ENCODE assay signal across 29 cellular contexts in the genomic region with DNA sequence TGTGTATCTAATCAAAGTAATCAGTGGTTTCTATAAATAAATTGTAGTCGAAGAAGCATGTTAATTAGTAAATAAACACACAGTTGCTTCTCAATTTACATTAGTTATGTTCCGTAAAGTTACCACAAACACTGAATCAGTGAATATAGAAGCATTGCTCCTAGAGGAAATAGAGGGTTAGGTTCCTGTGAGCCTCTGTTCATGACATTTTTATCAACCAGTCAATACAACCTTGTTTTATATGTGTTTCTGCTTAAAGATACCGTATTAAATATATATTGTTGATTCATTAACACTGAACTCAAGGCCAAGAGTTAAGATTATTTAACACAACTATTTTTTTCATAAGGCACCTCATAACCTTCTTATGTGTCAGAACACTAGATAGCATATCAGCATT.
"Had no signal": no experiment of that assay in that cellular context is flagged by ENCODE, and none has a peak within 500 bp of the region (broad histone marks: within the 10 kb centered on the region; RNA-seq: fewer than 3 reads in every experiment).

No MANE protein-coding gene starts in this region.

- H3K4me3 ChIP-seq: colonic mucosa, coronary artery, dorsolateral prefrontal cortex, esophagus muscularis mucosa, esophagus squamous epithelium, gastrocnemius medialis, gastroesophageal sphincter, heart left ventricle, heart right ventricle, hepatocyte had no signal

- H3K36me3 ChIP-seq: colonic mucosa, esophagus muscularis mucosa, esophagus squamous epithelium, gastrocnemius medialis, gastroesophageal sphincter, heart left ventricle, heart right ventricle had no signal

- ATAC-seq: effector memory CD8-positive, alpha-beta T cell; esophagus mucosa; foreskin keratinocyte; gastrocnemius medialis; gastroesophageal sphincter; heart left ventricle; heart right ventricle had no signal

- DNase-seq: colonic mucosa; cortex of kidney; dermis blood vessel endothelial cell; dorsolateral prefrontal cortex; effector CD4-positive, alpha-beta T cell; effector CD8-positive, alpha-beta T cell; effector memory CD4-positive, alpha-beta T cell; effector memory CD8-positive, alpha-beta T cell; endodermal cell; erythroblast; esophagus squamous epithelium; foreskin fibroblast; foreskin keratinocyte; foreskin melanocyte; gastrocnemius medialis; glutamatergic neuron; head of caudate nucleus; heart left ventricle; heart right ventricle had no signal

- H3K9me3 ChIP-seq: colonic mucosa, esophagus squamous epithelium, gastrocnemius medialis had no signal

- H3K4me2 ChIP-seq: hepatocyte had no signal

- H3K27ac ChIP-seq: colonic mucosa, coronary artery, dorsolateral prefrontal cortex, epithelial cell of prostate, esophagus muscularis mucosa, esophagus squamous epithelium, foreskin keratinocyte, gastrocnemius medialis, gastroesophageal sphincter, heart left ventricle, heart right ventricle, hepatocyte had no signal

- H3K4me1 ChIP-seq: colonic mucosa, esophagus muscularis mucosa, esophagus squamous epithelium, foreskin keratinocyte, gastrocnemius medialis, gastroesophageal sphincter, heart left ventricle, heart right ventricle had no signal

- FAIRE-seq: colon, endometrium, endothelial cell of umbilical vein, frontal cortex had no signal
